In the genomic region with DNA sequence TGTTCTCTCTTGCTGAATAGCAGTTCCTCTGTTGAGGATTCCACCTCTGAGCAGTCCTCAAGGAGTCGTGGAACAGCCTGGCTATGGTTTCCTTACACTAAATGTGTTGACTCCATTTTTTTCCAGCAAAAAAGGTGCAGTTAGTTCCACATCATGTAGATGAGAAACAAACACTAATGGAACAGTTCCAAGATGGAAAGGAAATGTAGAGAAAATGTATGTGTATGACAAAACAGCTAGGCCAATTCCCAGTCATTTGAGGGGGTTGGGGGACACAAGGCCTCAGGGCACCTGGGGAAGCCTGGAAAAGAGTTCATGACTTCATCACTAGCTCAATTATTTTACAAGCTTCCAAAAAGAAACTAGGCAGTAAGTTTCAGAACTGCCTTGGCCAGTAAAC, we compare ENCODE assay signal across 24 cellular contexts.
DNase-seq lines count a peak whose midpoint lies in the region; ATAC-seq, FAIRE-seq and TF ChIP-seq lines count a peak whose summit lies in the region.
"Had no signal": no experiment of that assay in that cellular context is flagged by ENCODE, and none has a peak within 500 bp of the region (broad histone marks: within the 10 kb centered on the region; RNA-seq: fewer than 3 reads in every experiment).

No MANE protein-coding gene starts in this region.

- 74% methylated on average over 1 of the region's 1 CpG for WGBS in smooth muscle cell (ENCODE audit: low lambda C conversion rate)

- intact Hi-C loops in ascending aorta (cut with DNase I), result loop anchor here (2.0 to 5.0 kb wide), 2 partner anchors 37 to 39 kb away; no protein-coding TSS in a partner anchor

- H3F3A ChIP-seq in smooth muscle cell (ENCODE audit: low read depth), result peaks cover 11% of the 10 kb centered on the region

- no peaks in the 10 kb centered on the region for H3K27me3 ChIP-seq in ascending aorta
- no peaks in the 10 kb centered on the region for H3K27me3 ChIP-seq in smooth muscle cell (ENCODE audit: low read depth)
- H3K27me3 ChIP-seq: gastrocnemius medialis had no signal

- no peak overlapping the region for H3K4me2 ChIP-seq in smooth muscle cell

- no peak overlapping the region for H2AFZ ChIP-seq in smooth muscle cell (ENCODE audit: low read depth)

- H3K9me3 ChIP-seq in ascending aorta (no peaks in the 10 kb centered on the region), smooth muscle cell (replicated peaks; ENCODE audit: low read depth) (no peaks in the 10 kb centered on the region)
- H3K9me3 ChIP-seq: gastrocnemius medialis had no signal

- H3K9ac ChIP-seq in smooth muscle cell (ENCODE audit: low read depth), result no peak overlapping the region

- peak; percentile 40 for FAIRE-seq in HTR-8/SVneo (lab: Jason Lieb, UNC)
- FAIRE-seq: islet of Langerhans had no signal

- peaks cover 3% of the 10 kb centered on the region for H4K20me1 ChIP-seq in smooth muscle cell (ENCODE audit: low read depth)

- no peak for ATAC-seq in GM19328 (IDR thresholded peaks at IDR 0.05; ENCODE audit: unreplicated experiment)
- ATAC-seq: gastrocnemius medialis had no signal

- DNase-seq in HTR-8/SVneo (ENCODE audit: insufficient read length, low spot score), result no peak
- DNase-seq in ascending aorta (ENCODE audit: low spot score in 2 of 2), result no peak
- peak; percentile 31 to 53 for DNase-seq in lung microvascular endothelial cell (ENCODE audit: low read depth in 2 of 2)
- DNase-seq in smooth muscle cell (lab: John Stamatoyannopoulos, UW; ENCODE audit: unreplicated experiment), result no peak
- DNase-seq in nucleus accumbens (lab: John Stamatoyannopoulos, UW), result no peak
- DNase-seq in hypothalamus (lab: John Stamatoyannopoulos, UW), result no peak
- DNase-seq: activated CD4-positive, alpha-beta T cell treated with anti-CD3 and anti-CD28 coated beads for 4 hours; activated naive CD4-positive, alpha-beta T cell treated with anti-CD3 and anti-CD28 coated beads, Interleukin-2, amount 10 ng/mL, durations not matched to agents 7 days and 5 days; activated T-cell treated with anti-CD3 and anti-CD28 coated beads, Interleukin-2, amount 50 U/mL, for 48 hours; aorta; CD4-positive, alpha-beta T cell; cerebellar nuclear complex; DMS 273 treated with DMSO at 0.1 percent for 48 hours; gastrocnemius medialis; GDM1; HCEC 1CT; KBM-7; NCI-H1694; NCI-H748 treated with DMSO at 0.1 percent for 48 hours; OCI-M1; substantia nigra had no signal

- H3K4me3 ChIP-seq in ascending aorta (no peak overlapping the region), smooth muscle cell (no peak overlapping the region)
- H3K4me3 ChIP-seq: gastrocnemius medialis, lung had no signal

- TF ChIP-seq CTCF in ascending aorta (IDR thresholded peaks at IDR 0.05) (no peak), smooth muscle cell (IDR thresholded peaks at IDR 0.05; ENCODE audit: borderline replicate concordance, insufficient read depth, poor library complexity, severe bottlenecking) (no peak)

- H3K79me2 ChIP-seq in smooth muscle cell (ENCODE audit: low read depth), result no peaks in the 10 kb centered on the region

- H3K4me1 ChIP-seq in ascending aorta (peaks cover 9 to 26% of the 10 kb centered on the region in 2 donors), smooth muscle cell (ENCODE audit: low read depth) (peaks cover 18% of the 10 kb centered on the region)

- peak overlapping the region; percentile 49 to 66 for H3K27ac ChIP-seq in ascending aorta
- H3K27ac ChIP-seq in smooth muscle cell (ENCODE audit: low read depth), result peak overlapping the region; percentile 50

- H3K36me3 ChIP-seq in ascending aorta (no peaks in the 10 kb centered on the region), smooth muscle cell (ENCODE audit: low read depth) (no peaks in the 10 kb centered on the region)
- H3K36me3 ChIP-seq: gastrocnemius medialis had no signal

Comparison
In these comparisons a context has a peak if more than half of its experiments do, and no peak if none do; other contexts are left out.
1. DNase-seq: peak in lung microvascular endothelial cell (2 of 2); none in HTR-8/SVneo (single experiment), ascending aorta (0 of 2), smooth muscle cell (single experiment), nucleus accumbens (0 of 56) and hypothalamus (0 of 51).